In the genomic region with DNA sequence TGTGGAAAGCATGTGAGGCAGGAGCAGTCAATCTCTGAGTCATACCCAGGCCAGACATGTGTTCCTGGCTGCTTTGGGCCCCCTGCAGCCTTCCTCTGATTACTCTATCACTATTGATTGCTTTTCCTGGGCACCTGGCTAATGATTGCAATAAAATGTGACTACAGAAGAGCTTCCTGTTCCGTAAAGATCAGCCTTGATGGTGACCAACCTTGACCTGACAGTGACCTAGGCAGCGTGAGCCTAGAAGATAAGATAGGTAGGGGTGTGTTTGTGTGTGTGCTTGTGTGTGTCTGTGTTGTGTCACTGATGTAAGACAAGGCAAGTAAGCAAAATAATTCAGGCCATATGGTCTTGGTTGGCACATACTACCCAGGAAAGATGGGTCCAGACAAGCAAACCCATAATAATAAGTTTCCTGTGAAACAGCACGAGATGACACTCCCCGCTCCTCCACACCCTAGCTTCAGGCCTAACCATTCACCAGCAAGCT, we compare ENCODE assay signal across 1 cellular context.
A peak's percentile ranks its signal among the peaks of the same experiment; 100 is the strongest.
TF ChIP-seq lines count a peak whose summit lies in the region.

No MANE protein-coding gene starts in this region.

TF ChIP-seq in SK-N-SH, 30 proteins besides CTCF, POLR2A, EP300 and RAD21 (continued from another document):
- TF ChIP-seq, protein P1, sequence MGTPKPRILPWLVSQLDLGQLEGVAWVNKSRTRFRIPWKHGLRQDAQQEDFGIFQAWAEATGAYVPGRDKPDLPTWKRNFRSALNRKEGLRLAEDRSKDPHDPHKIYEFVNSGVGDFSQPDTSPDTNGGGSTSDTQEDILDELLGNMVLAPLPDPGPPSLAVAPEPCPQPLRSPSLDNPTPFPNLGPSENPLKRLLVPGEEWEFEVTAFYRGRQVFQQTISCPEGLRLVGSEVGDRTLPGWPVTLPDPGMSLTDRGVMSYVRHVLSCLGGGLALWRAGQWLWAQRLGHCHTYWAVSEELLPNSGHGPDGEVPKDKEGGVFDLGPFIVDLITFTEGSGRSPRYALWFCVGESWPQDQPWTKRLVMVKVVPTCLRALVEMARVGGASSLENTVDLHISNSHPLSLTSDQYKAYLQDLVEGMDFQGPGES (IDR thresholded peaks at IDR 0.05; ENCODE audit: low read depth, low read length): no peak
- TF ChIP-seq MXI1 (IDR thresholded peaks at IDR 0.05; ENCODE audit: low read depth, low read length) (no peak), TEAD4 (IDR thresholded peaks at IDR 0.05; ENCODE audit: borderline replicate concordance, insufficient read depth) (no peak), NFIC (IDR thresholded peaks at IDR 0.05; ENCODE audit: borderline replicate concordance) (no peak), JUND (IDR thresholded peaks at IDR 0.05) (no peak), TCF12 (IDR thresholded peaks at IDR 0.05) (peak; percentile 16; the same call in 1 of the 2 replicates), SMC3 (IDR thresholded peaks at IDR 0.05; ENCODE audit: low read depth, low read length) (no peak)
- TF ChIP-seq, protein P2, sequence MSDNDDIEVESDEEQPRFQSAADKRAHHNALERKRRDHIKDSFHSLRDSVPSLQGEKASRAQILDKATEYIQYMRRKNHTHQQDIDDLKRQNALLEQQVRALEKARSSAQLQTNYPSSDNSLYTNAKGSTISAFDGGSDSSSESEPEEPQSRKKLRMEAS (IDR thresholded peaks at IDR 0.05; ENCODE audit: low read depth): no peak
